ENCODE assay signal across 8 cellular contexts in genomic region chr12:124837958-124838803, GRCh38. TPM values are rescaled to one million over a fixed set of nuclear protein-coding genes. Genes with fewer than 3 reads are reported as not detected.
DNase-seq lines count a peak whose midpoint lies in the region; ATAC-seq and TF ChIP-seq lines count a peak whose summit lies in the region.

No MANE protein-coding gene starts in this region.

- ATAC-seq in HG03457 (IDR thresholded peaks at IDR 0.05; ENCODE audit: unreplicated experiment) (no peak), T-cell (replicated peaks in 1 of 4) (no peak), GM21529 (IDR thresholded peaks at IDR 0.05; ENCODE audit: unreplicated experiment) (no peak)

- no peak overlapping the region for H3T11ph ChIP-seq in H9 (ENCODE audit: low read length)

- H2BK12ac ChIP-seq in H9 (ENCODE audit: insufficient read length, low read depth, low read length): no peak overlapping the region

- H3K27me3 Mint-ChIP-seq in H9 (ENCODE audit: low read depth) (peaks cover 16% of the 10 kb centered on the region), T-cell (no peaks in the 10 kb centered on the region)

- H3K18ac ChIP-seq in H9 (ENCODE audit: insufficient read length, low read depth, low read length): no peak overlapping the region

- no peaks in the 10 kb centered on the region for H3K9me3 ChIP-seq in H9 (ENCODE audit: control insufficient read depth, low read depth, low read length)

- peaks cover 6% of the 10 kb centered on the region for H3K23me2 ChIP-seq in H9 (ENCODE audit: insufficient read length, low read depth, low read length, poor library complexity, severe bottlenecking)

- H3K23ac ChIP-seq in H9 (ENCODE audit: insufficient read length, low read depth, low read length): no peak overlapping the region

- H3K36me3 Mint-ChIP-seq in H9 (ENCODE audit: insufficient read depth in 1 of 3, low read depth in 3 of 3) (peaks cover 3 to 9% (median 3%) of the 10 kb centered on the region in 3 experiments; a peak in 4 of 7 replicates), T-cell (no peaks in the 10 kb centered on the region)

- H2BK5ac ChIP-seq in H9 (ENCODE audit: insufficient read length, low read length): no peak overlapping the region

- no peak overlapping the region for H2BK15ac ChIP-seq in H9 (ENCODE audit: low read depth, low read length)

- H2AK5ac ChIP-seq in H9 (ENCODE audit: insufficient read length, low read length): no peak overlapping the region

- H3K27ac ChIP-seq in H9 (ENCODE audit: insufficient read length, low read depth, low read length): no peak overlapping the region

- no peak overlapping the region for H3K27ac Mint-ChIP-seq in H9
- no peak overlapping the region for H3K27ac Mint-ChIP-seq in T-cell

- no peaks in the 10 kb centered on the region for H3K9me3 Mint-ChIP-seq in H9
- no peaks in the 10 kb centered on the region for H3K9me3 Mint-ChIP-seq in T-cell

- intact Hi-C loops in posterior vena cava (cut with DNase I): no loop called here

- no peak overlapping the region for H4K8ac ChIP-seq in H9 (replicated peaks; ENCODE audit: insufficient read length, low read depth, low read length)

- no peaks in the 10 kb centered on the region for H3K79me2 ChIP-seq in H9 (ENCODE audit: insufficient read depth, low read length)

- no peak overlapping the region for H4K5ac ChIP-seq in H9 (ENCODE audit: insufficient read length, low read depth, low read length)

- H3K27me3 ChIP-seq in H9 (ENCODE audit: insufficient read depth, low read length): no peaks in the 10 kb centered on the region

- H3K56ac ChIP-seq in H9 (ENCODE audit: insufficient read length, low read depth, low read length): no peak overlapping the region

- H4K91ac ChIP-seq in H9 (ENCODE audit: insufficient read length, low read depth, low read length): no peak overlapping the region

- WGBS in H9 (ENCODE audit: extremely low coverage, insufficient read length, low lambda C conversion rate): no CpG with 5 or more reads among the region's 16 CpGs

- H3K4me2 ChIP-seq in H9 (ENCODE audit: insufficient read depth, insufficient read length, low read length): no peak overlapping the region

- no peak overlapping the region for H3K9ac ChIP-seq in H9 (ENCODE audit: extremely low read depth, insufficient read length, low read length)

- peaks cover 35 to 41% of the 10 kb centered on the region in 2 experiments for H3K4me1 Mint-ChIP-seq in H9
- H3K4me1 Mint-ChIP-seq in T-cell: no peaks in the 10 kb centered on the region

- H3K4me3 Mint-ChIP-seq in H9 (no peak overlapping the region), T-cell (no peak overlapping the region)

- no peak overlapping the region for H2BK120ac ChIP-seq in H9 (ENCODE audit: low read depth, low read length, poor library complexity, severe bottlenecking)

- CTCF ChIA-PET in T-cell (lab: Charles Lee): interaction anchor here in 1 of 2 donors (0.7 kb wide), 1 partner anchor 54 kb away, joined by 13 read pairs; no protein-coding TSS in a partner anchor

- peaks cover 3% of the 10 kb centered on the region for H4K20me1 ChIP-seq in H9 (ENCODE audit: control insufficient read depth, insufficient read depth, insufficient read length)

- peak overlapping the region; percentile 40; the same call in 1 of the 2 replicates for H3K14ac ChIP-seq in H9 (ENCODE audit: insufficient read depth, low read length)

- no peak overlapping the region for H2BK20ac ChIP-seq in H9 (ENCODE audit: low read depth, low read length, poor library complexity, severe bottlenecking)

- no peak overlapping the region for H3K4ac ChIP-seq in H9 (ENCODE audit: low read depth, low read length)

- DNase-seq in H9 (no peak), SHP77 (lab: John Stamatoyannopoulos, UW) (peak; percentile 94 to 95), fibroblast of the aortic adventitia (ENCODE audit: low read depth) (peak; percentile 98), posterior vena cava (ENCODE audit: low spot score) (peak; percentile 92), ecto neural progenitor cell (ENCODE audit: low spot score) (no peak), T-cell (no peak)

- no peak overlapping the region for H3K4me3 ChIP-seq in fibroblast of the aortic adventitia (ENCODE audit: low read depth, low read length)

- peaks cover 5% of the 10 kb centered on the region; the same call in 1 of the 2 replicates for H3K4me1 ChIP-seq in H9 (ENCODE audit: insufficient read depth, low read length)

- POLR2A ChIA-PET in T-cell (lab: Charles Lee): no interaction called here

- no peak overlapping the region for H2AFZ ChIP-seq in H9 (ENCODE audit: low read length)

- H3K79me1 ChIP-seq in H9 (ENCODE audit: insufficient read depth, low read depth, low read length, poor library complexity, severe bottlenecking): peaks cover 3% of the 10 kb centered on the region

- TF ChIP-seq CTCF in H9 (conservative IDR thresholded peaks at IDR 0.05): no peak
- no peak for TF ChIP-seq CTCF in fibroblast of the aortic adventitia (IDR thresholded peaks at IDR 0.05; ENCODE audit: insufficient read depth, low read length)

RNA-seq across cellular contexts. Expression of gene SCARB1, which starts 25.5 kb away (rescaled TPM):
- total RNA-seq in H9 (2021) (31.3 and 31.7 TPM in 2 replicates), fibroblast of the aortic adventitia (ENCODE audit: low replicate concordance) (3.4 and 11.3 TPM in 2 replicates), posterior vena cava (10 to 100 TPM; 13.0 to 14.3 TPM), T-cell (1 to 10 TPM; 3.1 to 5.6 (median 4.5) TPM)

Comparison
In these comparisons a context has a peak if more than half of its experiments do, and no peak if none do; other contexts are left out.
1. DNase-seq: peak in SHP77 (2 of 2), fibroblast of the aortic adventitia (single experiment) and posterior vena cava (single experiment); none in H9 (single experiment), ecto neural progenitor cell (single experiment) and T-cell (0 of 34).